In genomic region chr5:92945630-92946097, GRCh38 we compare ENCODE assay signal across 12 cellular contexts.
A peak's percentile ranks its signal among the peaks of the same experiment; 100 is the strongest.
DNase-seq lines count a peak whose midpoint lies in the region; ATAC-seq, FAIRE-seq and TF ChIP-seq lines count a peak whose summit lies in the region.
"Had no signal": no experiment of that assay in that cellular context is flagged by ENCODE, and none has a peak within 500 bp of the region (broad histone marks: within the 10 kb centered on the region; RNA-seq: fewer than 3 reads in every experiment).

No MANE protein-coding gene starts in this region.

- POLR2A ChIA-PET in GM12878 (lab: Charles Lee) = no interaction called here

- no peaks in the 10 kb centered on the region for H3K79me2 ChIP-seq in GM12878 (ENCODE audit: control insufficient read depth, insufficient read depth, low read length)

- H3K4me3 ChIP-seq in GM12878 = no peak overlapping the region
- H3K4me3 ChIP-seq: K562 had no signal

- TF ChIP-seq POLR2A in GM12878 (IDR thresholded peaks at IDR 0.05; ENCODE audit: low read depth, low read length) = no peak

- no peaks in the 10 kb centered on the region for H3K36me3 ChIP-seq in GM12878 (ENCODE audit: control insufficient read depth in 2 of 2, insufficient read depth in 2 of 2, low read length in 1 of 2)

- intact Hi-C loops in GM12878 (cut with micrococcal nuclease; ENCODE audit: unreplicated experiment) = no loop called here

- in situ Hi-C loops in GM12878 (cut with MboI) = no loop called here

- RAD21 ChIA-PET in GM12878 (lab: Charles Lee; ENCODE audit: unreplicated experiment) = interaction anchor here (1.3 kb wide), 1 partner anchor 37 kb away, joined by 5 read pairs; no protein-coding TSS in a partner anchor

- TF ChIP-seq EP300 in GM12878 (IDR thresholded peaks at IDR 0.05; ENCODE audit: borderline replicate concordance in 1 of 2, control insufficient read depth in 1 of 2, low read depth in 2 of 2, low read length in 2 of 2) = no peak

- TF ChIP-seq CTCF in GM12878 (IDR thresholded peaks at IDR 0.05 in 2 of 3, conservative IDR thresholded peaks at IDR 0.05 in 1 of 3; ENCODE audit: control insufficient read depth in 2 of 3, extremely low read depth in 1 of 3, insufficient read depth in 1 of 3, low read depth in 3 of 3, low read length in 3 of 3) = no peak

- no peak overlapping the region for H2AFZ ChIP-seq in GM12878 (ENCODE audit: control insufficient read depth, low read depth, low read length)

- SMC1A ChIA-PET in GM12878 (lab: Charles Lee; ENCODE audit: uncharacterized antibody, unreplicated experiment) = interaction anchor here (1.3 kb wide), 1 partner anchor 36 kb away, joined by 3 read pairs; no protein-coding TSS in a partner anchor

- no peaks in the 10 kb centered on the region for H4K20me1 ChIP-seq in GM12878 (ENCODE audit: control insufficient read depth, insufficient read depth)

- ATAC-seq in HG03175 (IDR thresholded peaks at IDR 0.05; ENCODE audit: unreplicated experiment) (peak; percentile 63), GM12878 (peak; percentile 57), GM18873 (IDR thresholded peaks at IDR 0.05; ENCODE audit: low FRiP score, unreplicated experiment) (no peak), GM21737 (IDR thresholded peaks at IDR 0.05; ENCODE audit: unreplicated experiment) (no peak), HG03571 (IDR thresholded peaks at IDR 0.05; ENCODE audit: unreplicated experiment) (no peak)
- ATAC-seq: K562, right cardiac atrium had no signal

- DNase-seq in EH (ENCODE audit: low read depth) (peak; percentile 33), GM12878 (ENCODE audit: low read depth, low spot score) (no peak), medulla oblongata (ENCODE audit: extremely low spot score) (peak; percentile 62), NCI-H1436 treated with DMSO at 0.1 percent for 48 hours (lab: John Stamatoyannopoulos, UW) (no peak)
- DNase-seq: activated T-cell treated with anti-CD3 and anti-CD28 coated beads, Interleukin-2, amount 50 U/mL, for 48 hours; CD4-positive, alpha-beta T cell had no signal

- BruUV-seq in GM12878 (replicated peaks; lab: Mats Ljungman, UMichigan) = no TSS peak

- H3K9ac ChIP-seq in GM12878 (ENCODE audit: control insufficient read depth, insufficient read depth, low read length) = no peak overlapping the region

- H3K9me3 ChIP-seq in GM12878 (replicated peaks; ENCODE audit: control insufficient read depth, insufficient read depth, low read length) = no peaks in the 10 kb centered on the region

- TF ChIP-seq RAD21 in GM12878 (IDR thresholded peaks at IDR 0.05; ENCODE audit: insufficient read depth, low read depth, low read length) = no peak

- H3K27ac ChIP-seq in GM12878 (ENCODE audit: control insufficient read depth, insufficient read depth) = no peak overlapping the region

- H3K27me3 ChIP-seq in GM12878 (replicated peaks in 1 of 2; ENCODE audit: control insufficient read depth in 2 of 2, insufficient read depth in 2 of 2, low read length in 1 of 2) = no peaks in the 10 kb centered on the region

- CTCF ChIA-PET in GM12878 (lab: Yijun Ruan, JAX) = no interaction called here

- no peak for FAIRE-seq in GM12878 (lab: Jason Lieb, UNC)
- FAIRE-seq: K562 had no signal

- H3K4me1 ChIP-seq in GM12878 (ENCODE audit: control insufficient read depth, insufficient read depth, low read length) = no peaks in the 10 kb centered on the region

- H3K4me2 ChIP-seq in GM12878 (ENCODE audit: control insufficient read depth, insufficient read depth) = no peak overlapping the region

TF ChIP-seq in GM12878, 131 proteins besides CTCF, POLR2A, EP300 and RAD21:
- TF ChIP-seq ZNF622 (IDR thresholded peaks at IDR 0.05) (no peak), IKZF2 (IDR thresholded peaks at IDR 0.05) (no peak), TCF3 (IDR thresholded peaks at IDR 0.05; ENCODE audit: borderline replicate concordance, insufficient read depth, low read depth, low read length) (no peak), MTA2 (IDR thresholded peaks at IDR 0.05; ENCODE audit: low read depth) (no peak), ZNF217 (IDR thresholded peaks at IDR 0.05) (no peak), IRF4 (IDR thresholded peaks at IDR 0.05; ENCODE audit: low read depth, low read length) (no peak), TARDBP (IDR thresholded peaks at IDR 0.05; ENCODE audit: borderline replicate concordance) (no peak), CHD1 (IDR thresholded peaks at IDR 0.05; ENCODE audit: low read depth, low read length) (no peak), ELK1 (IDR thresholded peaks at IDR 0.05; ENCODE audit: low read depth, low read length) (no peak)

Comparison
In these comparisons a context has a peak if more than half of its experiments do, and no peak if none do; other contexts are left out.
1. DNase-seq: peak in EH (single experiment) and medulla oblongata (single experiment); none in GM12878 (single experiment) and NCI-H1436 treated with DMSO at 0.1 percent for 48 hours (single experiment).
2. ATAC-seq: peak in HG03175 (single experiment) and GM12878 (single experiment); none in GM18873 (single experiment), GM21737 (single experiment) and HG03571 (single experiment).